Comparison of ENCODE assay signal across 18 cellular contexts in the genomic region with DNA sequence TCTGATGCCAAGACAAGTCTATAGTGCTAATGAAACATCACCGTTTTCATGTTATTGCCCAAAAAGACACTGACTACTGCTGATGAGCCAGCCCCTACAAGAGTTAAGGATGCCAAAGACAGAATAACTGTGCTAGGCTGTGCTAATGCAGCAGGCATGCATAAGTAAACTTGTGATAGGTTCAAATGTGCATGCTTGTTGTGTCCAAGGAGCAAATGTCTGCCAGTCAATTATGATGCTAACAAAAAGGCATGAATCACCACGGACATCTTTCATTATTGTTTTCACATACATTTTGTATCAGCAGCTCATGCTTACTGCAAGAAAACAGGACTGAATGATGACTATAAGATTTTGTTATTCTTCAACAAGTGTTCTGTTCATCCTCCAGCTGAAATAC.
"Had no signal": no experiment of that assay in that cellular context is flagged by ENCODE, and none has a peak within 500 bp of the region (broad histone marks: within the 10 kb centered on the region; RNA-seq: fewer than 3 reads in every experiment).

No MANE protein-coding gene starts in this region.

- H3K9me3 ChIP-seq: prostate gland, tibial nerve, uterus had no signal

- ATAC-seq: right cardiac atrium, T-cell had no signal

- H3K36me3 ChIP-seq: prostate gland, tibial nerve, uterus had no signal

- H3K27ac ChIP-seq: prostate gland, tibial nerve, uterus had no signal

- H3K4me3 ChIP-seq: prostate gland, smooth muscle cell, tibial nerve, uterus had no signal

- H3K27me3 ChIP-seq: tibial nerve, uterus had no signal

- H3K4me1 ChIP-seq: prostate gland, tibial nerve, uterus had no signal

- DNase-seq: activated CD4-positive, alpha-beta T cell treated with anti-CD3 and anti-CD28 coated beads for 1 hour; activated CD4-positive, alpha-beta T cell treated with anti-CD3 and anti-CD28 coated beads, Interleukin-2, amount 50 U/mL, for 48 hours; activated T-cell treated with anti-CD3 and anti-CD28 coated beads, Interleukin-2, amount 50 U/mL, for 24 hours; cerebellar nuclear complex; effector memory CD4-positive, alpha-beta T cell; hippocampal formation; mesendoderm; right cardiac atrium; stimulated activated CD4-positive, alpha-beta T cell treated with anti-CD3 and anti-CD28 coated beads, Interleukin-4, amount 100 ng/mL, for 4 hours; stimulated activated CD8-positive, alpha-beta memory T cell treated with anti-CD3 and anti-CD28 coated beads, Interleukin-4, amount 100 ng/mL, for 48 hours; stimulated activated naive CD4-positive, alpha-beta T cell treated with Interleukin-2 at 50 U/mL for 16 hours; substantia nigra; T-cell; T1000; uterus had no signal

- H3K4me2 ChIP-seq: smooth muscle cell had no signal
